ENCODE assay signal across 31 cellular contexts in the genomic region with DNA sequence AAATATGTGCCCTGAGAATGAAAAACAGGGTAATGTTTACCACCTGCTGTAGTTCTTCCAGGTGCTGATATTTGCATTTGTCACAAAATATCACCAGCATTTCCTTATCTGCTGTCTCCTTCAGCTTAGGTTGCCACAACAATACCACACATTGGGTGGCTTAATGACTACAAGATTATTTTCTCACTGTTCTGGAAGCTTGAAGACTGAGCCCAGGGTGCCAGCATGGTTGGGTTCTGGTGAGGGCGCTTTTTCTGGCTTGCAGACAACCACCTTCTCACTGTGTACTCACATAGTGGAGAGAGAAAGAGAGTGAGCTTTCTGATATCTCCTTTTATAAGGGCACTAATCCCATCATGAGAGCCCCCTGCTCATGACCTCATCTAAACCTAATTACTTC.
"Had no signal": no experiment of that assay in that cellular context is flagged by ENCODE, and none has a peak within 500 bp of the region (broad histone marks: within the 10 kb centered on the region; RNA-seq: fewer than 3 reads in every experiment).

No MANE protein-coding gene starts in this region.

- H3K36me3 Mint-ChIP-seq: activated naive CD4-positive, alpha-beta T cell treated with anti-CD3 and anti-CD28 coated beads, Interleukin-2, amount 10 ng/mL, durations not matched to agents 7 days and 5 days; activated naive CD8-positive, alpha-beta T cell treated with anti-CD3 and anti-CD28 coated beads, Interleukin-2, amount 10 ng/mL, durations not matched to agents 7 days and 5 days; brain; immature natural killer cell; naive B cell; stimulated activated memory B cell treated with anti-CD40 and anti-IgM and Interleukin-4, amounts not matched to agents 10 μg/mL and 1 μg/mL and 100 μg/mL, for 72 hours had no signal

- H3K4me1 Mint-ChIP-seq: activated B cell treated with CpG ODN at 0.5 μM for 24 hours; activated naive CD4-positive, alpha-beta T cell treated with anti-CD3 and anti-CD28 coated beads, Interleukin-2, amount 10 ng/mL, durations not matched to agents 7 days and 5 days; activated naive CD8-positive, alpha-beta T cell treated with anti-CD3 and anti-CD28 coated beads, Interleukin-2, amount 10 ng/mL, durations not matched to agents 7 days and 5 days; immature natural killer cell; naive B cell; stimulated activated memory B cell treated with anti-CD40 and anti-IgM and Interleukin-4, amounts not matched to agents 10 μg/mL and 1 μg/mL and 100 μg/mL, for 72 hours; stimulated activated naive CD8-positive, alpha-beta T cell treated with anti-CD3 and anti-CD28 coated beads, Interleukin-15, amount 100 ng/mL, for 72 hours had no signal

- H3K27me3 Mint-ChIP-seq: activated B cell treated with CpG ODN at 0.5 μM for 24 hours; activated naive CD4-positive, alpha-beta T cell treated with anti-CD3 and anti-CD28 coated beads, Interleukin-2, amount 10 ng/mL, durations not matched to agents 7 days and 5 days; activated naive CD8-positive, alpha-beta T cell treated with anti-CD3 and anti-CD28 coated beads, Interleukin-2, amount 10 ng/mL, durations not matched to agents 7 days and 5 days; brain; effector memory CD8-positive, alpha-beta T cell; naive B cell; stimulated activated memory B cell treated with anti-CD40 and anti-IgM and Interleukin-4, amounts not matched to agents 10 μg/mL and 1 μg/mL and 100 μg/mL, for 72 hours; stimulated activated naive CD8-positive, alpha-beta T cell treated with anti-CD3 and anti-CD28 coated beads, Interleukin-15, amount 100 ng/mL, for 72 hours had no signal

- H3K4me3 ChIP-seq: ascending aorta, gastroesophageal sphincter, lung, mucosa of descending colon, pancreas, psoas muscle, upper lobe of right lung had no signal

- H3K27ac Mint-ChIP-seq: activated B cell treated with CpG ODN at 0.5 μM for 24 hours; activated naive CD4-positive, alpha-beta T cell treated with anti-CD3 and anti-CD28 coated beads, Interleukin-2, amount 10 ng/mL, durations not matched to agents 7 days and 5 days; activated naive CD8-positive, alpha-beta T cell treated with anti-CD3 and anti-CD28 coated beads, Interleukin-2, amount 10 ng/mL, durations not matched to agents 7 days and 5 days; activated T-helper 1 cell treated with anti-CD3 and anti-CD28 coated beads, Interleukin-12 subunit alpha, Interleukin-12 subunit beta, Interleukin-2, Interleukin-4 antibody, amounts not matched to agents 30 ng/mL and 10 ng/mL and 1 ng/mL, durations not matched to agents 14 hours and 24 hours and 36 hours; effector memory CD8-positive, alpha-beta T cell; immature natural killer cell; naive B cell; stimulated activated memory B cell treated with anti-CD40 and anti-IgM and Interleukin-4, amounts not matched to agents 10 μg/mL and 1 μg/mL and 100 μg/mL, for 72 hours; stimulated activated naive CD8-positive, alpha-beta T cell treated with anti-CD3 and anti-CD28 coated beads, Interleukin-15, amount 100 ng/mL, for 72 hours; T-helper 2 cell treated with Interferon-gamma antibody and Interleukin-4, amounts not matched to agents 5 μg/mL and 100 μg/mL, for 36 hours had no signal

- H3K4me1 ChIP-seq: pancreas, psoas muscle, upper lobe of right lung had no signal

- H3K9me3 Mint-ChIP-seq: activated B cell treated with CpG ODN at 0.5 μM for 24 hours; activated naive CD4-positive, alpha-beta T cell treated with anti-CD3 and anti-CD28 coated beads, Interleukin-2, amount 10 ng/mL, durations not matched to agents 7 days and 5 days; activated naive CD8-positive, alpha-beta T cell treated with anti-CD3 and anti-CD28 coated beads, Interleukin-2, amount 10 ng/mL, durations not matched to agents 7 days and 5 days; activated T-helper 1 cell treated with anti-CD3 and anti-CD28 coated beads, Interleukin-12 subunit alpha, Interleukin-12 subunit beta, Interleukin-2, Interleukin-4 antibody, amounts not matched to agents 30 ng/mL and 10 ng/mL and 1 ng/mL, durations not matched to agents 14 hours and 24 hours and 36 hours; T-helper 2 cell treated with Interferon-gamma antibody and Interleukin-4, amounts not matched to agents 5 μg/mL and 100 μg/mL, for 36 hours had no signal

- H3K9me3 ChIP-seq: ascending aorta, gastroesophageal sphincter, mucosa of descending colon, pancreas, psoas muscle, upper lobe of right lung had no signal

- H3K27me3 ChIP-seq: ascending aorta, gastroesophageal sphincter, pancreas, upper lobe of right lung had no signal

- H3K36me3 ChIP-seq: ascending aorta, gastroesophageal sphincter, pancreas, upper lobe of right lung had no signal

- H3K4me3 Mint-ChIP-seq: activated B cell treated with CpG ODN at 0.5 μM for 24 hours; activated naive CD4-positive, alpha-beta T cell treated with anti-CD3 and anti-CD28 coated beads, Interleukin-2, amount 10 ng/mL, durations not matched to agents 7 days and 5 days; activated naive CD8-positive, alpha-beta T cell treated with anti-CD3 and anti-CD28 coated beads, Interleukin-2, amount 10 ng/mL, durations not matched to agents 7 days and 5 days; activated T-helper 1 cell treated with anti-CD3 and anti-CD28 coated beads, Interleukin-12 subunit alpha, Interleukin-12 subunit beta, Interleukin-2, Interleukin-4 antibody, amounts not matched to agents 30 ng/mL and 10 ng/mL and 1 ng/mL, durations not matched to agents 14 hours and 24 hours and 36 hours; brain; effector memory CD8-positive, alpha-beta T cell; immature natural killer cell; naive B cell; stimulated activated memory B cell treated with anti-CD40 and anti-IgM and Interleukin-4, amounts not matched to agents 10 μg/mL and 1 μg/mL and 100 μg/mL, for 72 hours; stimulated activated naive CD8-positive, alpha-beta T cell treated with anti-CD3 and anti-CD28 coated beads, Interleukin-15, amount 100 ng/mL, for 72 hours; T-helper 2 cell treated with Interferon-gamma antibody and Interleukin-4, amounts not matched to agents 5 μg/mL and 100 μg/mL, for 36 hours had no signal

- ATAC-seq: effector memory CD8-positive, alpha-beta T cell; gastroesophageal sphincter; left lobe of liver; mucosa of descending colon; stimulated activated memory B cell treated with anti-CD40 and anti-IgM and Interleukin-4, amounts not matched to agents 10 μg/mL and 1 μg/mL and 100 μg/mL, for 72 hours; stimulated activated naive CD8-positive, alpha-beta T cell treated with anti-CD3 and anti-CD28 coated beads, Interleukin-15, amount 100 ng/mL, for 72 hours; upper lobe of right lung had no signal

- H3K27ac ChIP-seq: ascending aorta, gastroesophageal sphincter, pancreas, psoas muscle, upper lobe of right lung had no signal

- DNase-seq: activated B cell treated with CpG ODN at 0.5 μM for 24 hours; activated CD4-positive, alpha-beta T cell treated with anti-CD3 and anti-CD28 coated beads, Interleukin-2, amount 50 U/mL, for 4 hours; activated CD8-positive, alpha-beta memory T cell treated with anti-CD3 and anti-CD28 coated beads, Interleukin-2, amount 50 U/mL, for 4 hours; activated gamma-delta T cell; activated naive CD4-positive, alpha-beta T cell treated with anti-CD3 and anti-CD28 coated beads, Interleukin-2, amount 10 ng/mL, durations not matched to agents 7 days and 5 days; activated naive CD8-positive, alpha-beta T cell treated with anti-CD3 and anti-CD28 coated beads, Interleukin-2, amount 10 ng/mL, durations not matched to agents 7 days and 5 days; activated T-cell treated with anti-CD3 and anti-CD28 coated beads, Interleukin-2, amount 50 U/mL, for 1 hour; caudate nucleus; cortex of kidney; effector memory CD8-positive, alpha-beta T cell; immature natural killer cell; kidney; mucosa of descending colon; naive B cell; nucleus accumbens; pancreas; psoas muscle; stimulated activated CD4-positive, alpha-beta T cell treated with anti-CD3 and anti-CD28 coated beads, Interleukin-4, amount 100 ng/mL, for 4 hours; stimulated activated CD8-positive, alpha-beta memory T cell treated with anti-CD3 and anti-CD28 coated beads, Interleukin-4, amount 100 ng/mL, for 48 hours; stimulated activated naive CD8-positive, alpha-beta T cell treated with anti-CD3 and anti-CD28 coated beads, Interleukin-15, amount 100 ng/mL, for 72 hours; substantia nigra; T-helper 1 cell; upper lobe of right lung had no signal
